ENCODE assay signal across 6 cellular contexts in the genomic region with DNA sequence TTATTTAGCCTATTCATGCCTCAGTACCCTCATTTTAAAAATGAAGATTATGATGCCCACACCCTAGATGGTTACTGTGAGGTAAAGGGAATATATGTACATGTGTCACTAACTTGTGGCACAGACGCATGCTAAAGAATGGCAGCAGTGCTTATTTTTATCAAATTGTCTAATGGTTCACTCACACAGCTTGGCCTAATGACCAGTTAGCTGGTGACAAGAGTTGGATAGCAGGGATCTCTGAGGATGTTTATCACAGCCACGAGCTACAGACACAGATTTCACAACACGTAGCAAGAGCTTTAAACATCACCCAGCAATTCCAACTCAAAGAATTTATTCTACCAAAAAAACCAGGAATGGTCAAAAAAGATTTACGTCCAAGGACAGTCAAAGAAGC. TPM values are rescaled to one million over a fixed set of nuclear protein-coding genes. Genes with fewer than 3 reads are reported as not detected.
"Had no signal": no experiment of that assay in that cellular context is flagged by ENCODE, and none has a peak within 500 bp of the region (broad histone marks: within the 10 kb centered on the region; RNA-seq: fewer than 3 reads in every experiment).

No MANE protein-coding gene starts in this region.

- ATAC-seq: GM23338 had no signal

- DNase-seq: H9, HCEC 1CT, IMR-90 had no signal

- H3K4me3 ChIP-seq: GM23338 had no signal

RNA-seq across cellular contexts. Expression of gene SPINK4, which starts 17.3 kb away (rescaled TPM):
- total RNA-seq: GM23338, H1, H9, HT-29, IMR-90 had no signal
- polyA plus RNA-seq: GM23338, H1, IMR-90 had no signal
